9 cellular contexts compared by ENCODE assay signal in genomic region chr17:78144146-78144719, GRCh38. TPM values are rescaled to one million over a fixed set of nuclear protein-coding genes. Genes with fewer than 3 reads are reported as not detected.
DNase-seq lines count a peak whose midpoint lies in the region; ATAC-seq and TF ChIP-seq lines count a peak whose summit lies in the region.
"Had no signal": no experiment of that assay in that cellular context is flagged by ENCODE, and none has a peak within 500 bp of the region (broad histone marks: within the 10 kb centered on the region; RNA-seq: fewer than 3 reads in every experiment).

No MANE protein-coding gene starts in this region.

- ATAC-seq in activated CD4-positive, CD25-positive, alpha-beta regulatory T cell treated with anti-CD3 and anti-CD28 coated beads, Interleukin-2, amount 50 U/mL, for 24 hours: no peak
- no peak for ATAC-seq in natural killer cell treated with Interleukin-12 subunit alpha and Interleukin-12 subunit beta and Interleukin-15 and Interleukin-18, amount 100 ng/mL, for 72 hours
- no peak for ATAC-seq in HG03280 (IDR thresholded peaks at IDR 0.05; ENCODE audit: unreplicated experiment)
- ATAC-seq in HG03025 (IDR thresholded peaks at IDR 0.05; ENCODE audit: low FRiP score, unreplicated experiment): no peak

- no peaks in the 10 kb centered on the region for H3K36me3 ChIP-seq in mucosa of rectum (ENCODE audit: control insufficient read depth in 2 of 2, insufficient read depth in 2 of 2, low read length in 2 of 2)

- no peak overlapping the region for H3K27ac Mint-ChIP-seq in natural killer cell treated with Interleukin-12 subunit alpha and Interleukin-12 subunit beta and Interleukin-15 and Interleukin-18, amount 100 ng/mL, for 72 hours

- no peak overlapping the region for H3K4me3 Mint-ChIP-seq in natural killer cell treated with Interleukin-12 subunit alpha and Interleukin-12 subunit beta and Interleukin-15 and Interleukin-18, amount 100 ng/mL, for 72 hours

- no peaks in the 10 kb centered on the region for H3K27me3 ChIP-seq in mucosa of rectum (ENCODE audit: control insufficient read depth in 2 of 2, insufficient read depth in 2 of 2, low read length in 2 of 2)

- peaks cover 58 to 59% of the 10 kb centered on the region in 2 donors for H3K4me1 ChIP-seq in mucosa of rectum (ENCODE audit: control insufficient read depth in 2 of 2, insufficient read depth in 2 of 2, low read length in 2 of 2)

- no peaks in the 10 kb centered on the region for H3K36me3 Mint-ChIP-seq in natural killer cell treated with Interleukin-12 subunit alpha and Interleukin-12 subunit beta and Interleukin-15 and Interleukin-18, amount 100 ng/mL, for 72 hours

- peak overlapping the region; percentile 81 to 87 for H3K27ac ChIP-seq in mucosa of rectum (ENCODE audit: low read depth in 2 of 2, low read length in 2 of 2)

- H3K4me3 ChIP-seq in mucosa of rectum (ENCODE audit: low read length in 2 of 2): peak overlapping the region in 1 of 2 donors; percentile 44

- H3K9me3 Mint-ChIP-seq in natural killer cell treated with Interleukin-12 subunit alpha and Interleukin-12 subunit beta and Interleukin-15 and Interleukin-18, amount 100 ng/mL, for 72 hours: no peaks in the 10 kb centered on the region

- H3K4me1 Mint-ChIP-seq in natural killer cell treated with Interleukin-12 subunit alpha and Interleukin-12 subunit beta and Interleukin-15 and Interleukin-18, amount 100 ng/mL, for 72 hours (ENCODE audit: low read depth in 2 of 2): peaks cover 11 to 25% of the 10 kb centered on the region in 2 donors

- peak overlapping the region; percentile 26 to 54 for H3K9ac ChIP-seq in mucosa of rectum (ENCODE audit: low read depth in 1 of 2, low read length in 2 of 2)

- H3K27me3 Mint-ChIP-seq in natural killer cell treated with Interleukin-12 subunit alpha and Interleukin-12 subunit beta and Interleukin-15 and Interleukin-18, amount 100 ng/mL, for 72 hours: no peaks in the 10 kb centered on the region

- TF ChIP-seq CTCF in GM10266 (IDR thresholded peaks at IDR 0.05; ENCODE audit: control insufficient read depth, insufficient read depth, low read depth, missing control alignments): peak; percentile 14

- no peak for DNase-seq in GM10266 (ENCODE audit: extremely low spot score)
- peak; percentile 79 for DNase-seq in NOMO-1 treated with DMSO at 0.1 percent for 48 hours (lab: John Stamatoyannopoulos, UW; ENCODE audit: unreplicated experiment)
- DNase-seq in dermis blood vessel endothelial cell: peak; percentile 85
- no peak for DNase-seq in natural killer cell treated with Interleukin-12 subunit alpha and Interleukin-12 subunit beta and Interleukin-15 and Interleukin-18, amount 100 ng/mL, for 72 hours (ENCODE audit: low spot score)

- no peaks in the 10 kb centered on the region for H3K9me3 ChIP-seq in mucosa of rectum (ENCODE audit: control insufficient read depth in 2 of 2, low read length in 2 of 2)

RNA-seq across cellular contexts. Expression of gene C17orf99, which starts 2.0 kb away (rescaled TPM):
- total RNA-seq in dermis blood vessel endothelial cell: not detected in 2 replicates
- total RNA-seq in natural killer cell treated with Interleukin-12 subunit alpha and Interleukin-12 subunit beta and Interleukin-15 and Interleukin-18, amount 100 ng/mL, for 72 hours: not detected
- total RNA-seq: T-helper 1 cell treated with Interleukin-12 subunit alpha and Interleukin-12 subunit beta and Interleukin-4 antibody, amounts not matched to agents 30 ng/mL and 1 ng/mL, for 36 hours had no signal

RNA-seq across cellular contexts. Expression of gene TMC8, which starts 13.7 kb away (rescaled TPM):
- 0.14 and 0.34 TPM in 2 replicates for total RNA-seq in dermis blood vessel endothelial cell
- total RNA-seq in natural killer cell treated with Interleukin-12 subunit alpha and Interleukin-12 subunit beta and Interleukin-15 and Interleukin-18, amount 100 ng/mL, for 72 hours: 100 to 1,000 TPM in 1 of 2 donors, 10 to 100 TPM in 1; 87.1 to 209 TPM

RNA-seq across cellular contexts. Expression of gene TMC6, which starts 15.7 kb away (rescaled TPM):
- total RNA-seq in dermis blood vessel endothelial cell: 69.6 and 70.2 TPM in 2 replicates
- 100 to 1,000 TPM; 282 to 351 TPM for total RNA-seq in natural killer cell treated with Interleukin-12 subunit alpha and Interleukin-12 subunit beta and Interleukin-15 and Interleukin-18, amount 100 ng/mL, for 72 hours

RNA-seq across cellular contexts. Expression of gene SYNGR2, which starts 24.1 kb away (rescaled TPM):
- 48.0 and 54.0 TPM in 2 replicates for total RNA-seq in dermis blood vessel endothelial cell
- total RNA-seq in natural killer cell treated with Interleukin-12 subunit alpha and Interleukin-12 subunit beta and Interleukin-15 and Interleukin-18, amount 100 ng/mL, for 72 hours: 100 to 1,000 TPM in 1 of 2 donors, 10 to 100 TPM in 1; 84.9 to 120 TPM

RNA-seq across cellular contexts. Expression of gene TK1, which starts 42.6 kb away (rescaled TPM):
- total RNA-seq in dermis blood vessel endothelial cell: 98.7 and 170 TPM in 2 replicates
- total RNA-seq in natural killer cell treated with Interleukin-12 subunit alpha and Interleukin-12 subunit beta and Interleukin-15 and Interleukin-18, amount 100 ng/mL, for 72 hours: 100 to 1,000 TPM in 1 of 2 donors, 10 to 100 TPM in 1; 66.8 to 138 TPM

Comparison
In these comparisons a context has a peak if more than half of its experiments do, and no peak if none do; other contexts are left out.
1. DNase-seq: peak in NOMO-1 treated with DMSO at 0.1 percent for 48 hours (single experiment) and dermis blood vessel endothelial cell (single experiment); none in GM10266 (single experiment) and natural killer cell treated with Interleukin-12 subunit alpha and Interleukin-12 subunit beta and Interleukin-15 and Interleukin-18, amount 100 ng/mL, for 72 hours (single experiment).
2. RNA of gene TMC8, which starts 13.7 kb away (total RNA-seq): 87.1 to 209 TPM in natural killer cell treated with Interleukin-12 subunit alpha and Interleukin-12 subunit beta and Interleukin-15 and Interleukin-18, amount 100 ng/mL, for 72 hours; 0.14 to 0.34 TPM in dermis blood vessel endothelial cell; every median in the first group is over 10 times any median in the second.